In genomic region chr3:128432898-128433629, GRCh38 we compare ENCODE assay signal across 11 cellular contexts. TPM values are rescaled to one million over a fixed set of nuclear protein-coding genes. Genes with fewer than 3 reads are reported as not detected.
DNase-seq lines count a peak whose midpoint lies in the region; ATAC-seq and TF ChIP-seq lines count a peak whose summit lies in the region.
"Had no signal": no experiment of that assay in that cellular context is flagged by ENCODE, and none has a peak within 500 bp of the region (broad histone marks: within the 10 kb centered on the region; RNA-seq: fewer than 3 reads in every experiment).

No MANE protein-coding gene starts in this region.

- H3K27ac ChIP-seq in PC-9: peak overlapping the region; percentile 77
- no peak overlapping the region for H3K27ac ChIP-seq in iPS-18a (ENCODE audit: low read length)
- H3K27ac ChIP-seq in thoracic aorta: no peak overlapping the region
- H3K27ac ChIP-seq: SK-N-MC had no signal

- CTCF ChIA-PET in PC-9 (lab: Charles Lee): interaction anchor here (0.6 to 1.0 kb wide), 3 partner anchors 50 to 338 kb away, joined by 3 to 4 read pairs (median 3); no protein-coding TSS in a partner anchor

- ATAC-seq in thoracic aorta (ENCODE audit: insufficient number of reproducible peaks, low FRiP score, low read depth): no peak
- ATAC-seq in GM21619 (IDR thresholded peaks at IDR 0.05; ENCODE audit: unreplicated experiment): no peak

- H4K20me1 ChIP-seq in PC-9 (ENCODE audit: insufficient read depth): no peaks in the 10 kb centered on the region

- H3K9me3 ChIP-seq in PC-9 (ENCODE audit: insufficient read depth, low read depth) (peaks cover 6% of the 10 kb centered on the region; the same call in 1 of the 2 replicates), iPS-18a (ENCODE audit: control insufficient read depth, low read depth, low read length) (no peaks in the 10 kb centered on the region), thoracic aorta (no peaks in the 10 kb centered on the region)

- H3K9me2 ChIP-seq in PC-9 (ENCODE audit: insufficient read depth): no peaks in the 10 kb centered on the region

- H3K9ac ChIP-seq in iPS-18a (ENCODE audit: low read length): peak overlapping the region; percentile 36

- peak overlapping the region; percentile 87 for H3K4me2 ChIP-seq in PC-9

- H3K4me1 ChIP-seq in PC-9 (replicated peaks; ENCODE audit: insufficient read depth) (peaks cover 55% of the 10 kb centered on the region), iPS-18a (ENCODE audit: control insufficient read depth, low read depth, low read length) (peaks cover 17% of the 10 kb centered on the region), thoracic aorta (ENCODE audit: control insufficient read depth in 1 of 2, low read depth in 2 of 2) (peaks cover 6 to 12% of the 10 kb centered on the region in 2 donors)

- peaks cover 44% of the 10 kb centered on the region for H3F3A ChIP-seq in PC-9 (ENCODE audit: insufficient read depth, low read depth)

- no peaks in the 10 kb centered on the region for H3K79me2 ChIP-seq in PC-9 (ENCODE audit: low read depth)

- intact Hi-C loops in PC-9 (cut with micrococcal nuclease; ENCODE audit: unreplicated experiment): no loop called here

- H3K4me3 ChIP-seq in PC-9 (peak overlapping the region; percentile 56), iPS-18a (ENCODE audit: low read length) (peak overlapping the region; percentile 54), thoracic aorta (peak overlapping the region; percentile 52)
- H3K4me3 ChIP-seq: SK-N-MC had no signal

- in situ Hi-C loops in G401 (cut with HindIII; ENCODE audit: low sequenced_read_pairs): no loop called here

- no TSS peak for BruUV-seq in PC-9 (replicated peaks; lab: Mats Ljungman, UMichigan)

- H2AFZ ChIP-seq in PC-9: peak overlapping the region; percentile 63; the same call in 1 of the 2 replicates

- no peak for TF ChIP-seq CTCF in PC-9 (conservative IDR thresholded peaks at IDR 0.05)
- no peak for TF ChIP-seq CTCF in thoracic aorta (IDR thresholded peaks at IDR 0.05)

- POLR2A ChIA-PET in PC-9 (lab: Charles Lee; ENCODE audit: unreplicated experiment): interaction anchor here (0.6 to 0.7 kb wide), 4 partner anchors 20 to 172 kb away, joined by 3 to 8 read pairs (median 5); no protein-coding TSS in a partner anchor

- DNase-seq in NCI-H82 (lab: John Stamatoyannopoulos, UW): peak; percentile 35
- no peak for DNase-seq in NCI-H82 treated with DMSO at 0.1 percent for 48 hours (lab: John Stamatoyannopoulos, UW; ENCODE audit: unreplicated experiment)
- peak; percentile 42 to 60 for DNase-seq in PC-9
- DNase-seq in thoracic aorta (ENCODE audit: low spot score): no peak
- no peak for DNase-seq in CD1c-positive myeloid dendritic cell (ENCODE audit: extremely low spot score)
- no peak for DNase-seq in G401 (ENCODE audit: low spot score)
- DNase-seq: activated gamma-delta T cell had no signal

- H3K36me3 ChIP-seq in PC-9 (ENCODE audit: low read depth) (no peaks in the 10 kb centered on the region), iPS-18a (ENCODE audit: control insufficient read depth, low read depth, low read length) (no peaks in the 10 kb centered on the region), thoracic aorta (no peaks in the 10 kb centered on the region)

- H3K27me3 ChIP-seq in PC-9 (ENCODE audit: insufficient read depth, low read depth) (no peaks in the 10 kb centered on the region), iPS-18a (ENCODE audit: control insufficient read depth, insufficient read depth, low read length) (peaks cover 64% of the 10 kb centered on the region), thoracic aorta (replicated peaks; ENCODE audit: insufficient read depth) (no peaks in the 10 kb centered on the region)

RNA-seq across cellular contexts. Expression of gene DNAJB8, which starts 33.6 kb away (rescaled TPM):
- total RNA-seq in PC-9 (2021) (not detected in 2 replicates), thoracic aorta (not detected)
- total RNA-seq in G401 (2014; rRNA removed; shearing (Covaris generic)): not detected in 2 replicates
- total RNA-seq: frontal cortex had no signal

RNA-seq across cellular contexts. Expression of gene GATA2, which starts 59.9 kb away (rescaled TPM):
- total RNA-seq in PC-9 (2021) (29.0 and 36.9 TPM in 2 replicates), thoracic aorta (10 to 100 TPM in 1 of 2 donors, 1 to 10 TPM in 1; 5.2 to 21.3 TPM)
- 81.0 and 85.0 TPM in 2 replicates for total RNA-seq in G401 (2014; rRNA removed; shearing (Covaris generic))

Comparison
In these comparisons a context has a peak if more than half of its experiments do, and no peak if none do; other contexts are left out.
1. DNase-seq: peak in NCI-H82 (single experiment) and PC-9 (2 of 2); none in NCI-H82 treated with DMSO at 0.1 percent for 48 hours (single experiment), thoracic aorta (single experiment), CD1c-positive myeloid dendritic cell (single experiment) and G401 (single experiment).
2. Peak in every context shown above with its lines, with median percentiles within 50 percentile points of each other: H3K4me3 ChIP-seq.